ENCODE assay signal across 8 cellular contexts in the genomic region with DNA sequence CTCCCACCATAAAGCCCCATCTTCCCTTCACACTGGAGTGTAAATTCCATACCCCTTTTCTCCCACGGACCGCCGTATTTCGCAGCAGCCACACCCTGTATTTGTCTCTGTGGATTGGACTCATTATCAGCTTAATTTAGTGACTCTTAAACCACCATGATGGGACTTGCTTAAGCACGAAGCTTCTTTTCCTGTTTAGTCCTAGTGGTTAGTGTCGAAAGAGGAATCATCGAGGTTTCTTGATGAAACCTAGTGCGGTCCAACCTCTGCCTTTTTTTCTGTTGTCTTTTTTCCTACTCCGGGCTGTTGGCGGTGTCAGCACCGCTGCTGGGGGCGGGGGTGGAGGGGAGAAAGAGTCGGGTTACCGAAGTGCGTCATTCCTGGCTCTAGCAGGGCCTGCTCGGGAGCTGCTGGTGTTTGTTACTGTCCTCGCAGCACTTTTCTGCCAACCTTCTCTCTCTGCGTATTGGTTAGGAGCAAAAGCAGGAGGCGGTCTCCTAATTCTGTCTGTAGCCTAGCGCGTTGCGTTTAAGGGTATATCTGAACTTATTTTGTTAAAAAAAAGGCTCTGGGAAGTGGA. TPM values are rescaled to one million over a fixed set of nuclear protein-coding genes. Genes with fewer than 3 reads are reported as not detected.
A peak's percentile ranks its signal among the peaks of the same experiment; 100 is the strongest.
DNase-seq lines count a peak whose midpoint lies in the region; ATAC-seq and TF ChIP-seq lines count a peak whose summit lies in the region.

No MANE protein-coding gene starts in this region.

- H3K27me3 ChIP-seq in kidney epithelial cell (ENCODE audit: control insufficient read depth, insufficient read depth, low read length), result no peaks in the 10 kb centered on the region

- ATAC-seq in HG03439 (IDR thresholded peaks at IDR 0.05; ENCODE audit: unreplicated experiment), result peak; percentile 56

- DNase-seq in AG09319 (ENCODE audit: extremely low read depth, low read depth) (peak; percentile 84), GM19238 (ENCODE audit: insufficient read length, low spot score) (peak; percentile 32), NCI-H460 (ENCODE audit: extremely low read depth, low read depth) (peak; percentile 94), cerebellum (ENCODE audit: low spot score) (peak; percentile 84), kidney epithelial cell (ENCODE audit: low read depth) (peak; percentile 76)
- DNase-seq in activated CD4-positive, alpha-beta T cell treated with anti-CD3 and anti-CD28 coated beads for 1 hour, result peak; percentile 71
- peak; percentile 89 for DNase-seq in stimulated activated CD4-positive, alpha-beta T cell treated with anti-CD3 and anti-CD28 coated beads, Interleukin-15, amount 100 ng/mL, for 24 hours

- peak overlapping the region; percentile 81 for H3K4me3 ChIP-seq in kidney epithelial cell (ENCODE audit: low read depth, low read length)

- H3K36me3 ChIP-seq in kidney epithelial cell (ENCODE audit: control insufficient read depth, insufficient read depth, low read length), result no peaks in the 10 kb centered on the region

- TF ChIP-seq CTCF in AG09319 (IDR thresholded peaks at IDR 0.05; ENCODE audit: low read depth, low read length) (no peak), kidney epithelial cell (IDR thresholded peaks at IDR 0.05; ENCODE audit: insufficient read depth, low read length, poor library complexity, severe bottlenecking) (no peak)

RNA-seq across cellular contexts. Expression of gene STAG2, which starts 1.4 kb away (rescaled TPM):
- total RNA-seq in NCI-H460 (2014; rRNA removed; shearing (Covaris generic)), result 124 and 136 TPM in 2 replicates
- 52.7 and 71.1 TPM in 2 replicates for polyA plus RNA-seq in NCI-H460 (2014; cell fraction: nucleus; rRNA removed)
- total RNA-seq in cerebellum, result 90.6 TPM
- total RNA-seq in kidney epithelial cell, result 29.2 and 35.1 TPM in 2 replicates

Comparison
In these comparisons a context has a peak if more than half of its experiments do, and no peak if none do; other contexts are left out.
1. Peak in every context shown above with its lines: DNase-seq, ATAC-seq and H3K4me3 ChIP-seq.
2. DNase-seq: peak in every context shown above with its lines; median percentile 94 in NCI-H460; 89 in stimulated activated CD4-positive, alpha-beta T cell treated with anti-CD3 and anti-CD28 coated beads, Interleukin-15, amount 100 ng/mL, for 24 hours; 84 in AG09319; 84 in cerebellum; 76 in kidney epithelial cell; 71 in activated CD4-positive, alpha-beta T cell treated with anti-CD3 and anti-CD28 coated beads for 1 hour; 32 in GM19238.